Comparison of ENCODE assay signal across 9 cellular contexts in the genomic region with DNA sequence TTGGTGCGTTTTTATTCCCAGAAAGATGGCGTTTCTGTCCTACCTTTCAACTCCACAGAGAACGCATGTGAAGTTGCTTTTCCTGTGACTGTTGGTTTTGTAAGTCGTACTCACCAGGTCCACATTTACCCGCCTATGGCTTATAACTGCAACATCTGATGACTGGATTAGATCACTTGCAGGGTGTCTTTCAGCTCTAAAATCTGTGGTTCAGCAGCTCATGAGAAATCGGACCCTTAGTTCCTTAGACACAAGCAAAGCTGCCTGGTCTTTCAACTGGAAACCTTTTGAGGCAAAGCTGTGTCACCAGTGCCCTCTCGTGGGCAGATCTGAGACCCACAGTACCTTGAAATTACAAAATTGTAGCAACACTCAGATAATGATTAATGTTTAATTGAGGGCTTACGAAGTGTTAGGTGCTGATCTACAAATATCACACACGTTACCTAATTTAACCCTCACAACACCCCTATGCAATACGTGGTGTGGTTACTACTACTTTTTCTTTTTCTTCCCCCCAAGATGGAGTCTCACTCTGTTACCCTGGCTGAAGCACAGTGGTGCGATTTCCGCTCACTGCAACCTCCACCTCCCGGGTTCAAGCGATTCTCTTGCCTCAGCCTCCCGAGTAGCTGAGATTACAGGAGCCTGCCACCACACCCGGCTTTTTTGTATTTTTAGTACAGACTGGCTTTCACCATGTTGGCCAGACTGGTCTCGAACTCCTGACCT.
DNase-seq lines count a peak whose midpoint lies in the region; ATAC-seq and TF ChIP-seq lines count a peak whose summit lies in the region.
"Had no signal": no experiment of that assay in that cellular context is flagged by ENCODE, and none has a peak within 500 bp of the region (broad histone marks: within the 10 kb centered on the region; RNA-seq: fewer than 3 reads in every experiment).

No MANE protein-coding gene starts in this region.

- intact Hi-C loops in posterior cingulate gyrus (cut with DNase I) = loop anchor here (10.0 kb wide), 1 partner anchor 177 kb away; no protein-coding TSS in a partner anchor

- 0 out of 2 replicates have a peak, but pooled peaks cover 3% of the 10 kb centered on the region for H3F3A ChIP-seq in DOHH2 (ENCODE audit: control insufficient read depth, insufficient read depth)

- H3K79me2 ChIP-seq in DOHH2 (ENCODE audit: control insufficient read depth, low read length) = no peaks in the 10 kb centered on the region

- H3K9me3 ChIP-seq in DOHH2 (ENCODE audit: control insufficient read depth, insufficient read depth, low read length) (no peaks in the 10 kb centered on the region), upper lobe of left lung (no peaks in the 10 kb centered on the region)

- TF ChIP-seq CTCF in DOHH2 (IDR thresholded peaks at IDR 0.05; ENCODE audit: low read depth, low read length, poor library complexity, severe bottlenecking) (peak; percentile 84), foreskin fibroblast (IDR thresholded peaks at IDR 0.05; ENCODE audit: low read depth, low read length) (peak; percentile 75), upper lobe of left lung (IDR thresholded peaks at IDR 0.05) (peak; percentile 45 to 64 (median 58))

- no peaks in the 10 kb centered on the region for H4K20me1 ChIP-seq in DOHH2 (ENCODE audit: control insufficient read depth, insufficient read depth, low read depth, low read length)

- H3K27me3 ChIP-seq in DOHH2 (ENCODE audit: control insufficient read depth, low read length) (no peaks in the 10 kb centered on the region), upper lobe of left lung (no peaks in the 10 kb centered on the region)

- 53 to 61% methylated on average over 16 to 17 of the region's 17 CpGs for WGBS in upper lobe of left lung, 2 donors

- DNase-seq in SIG-M5 (lab: John Stamatoyannopoulos, UW) (peak; percentile 21), foreskin fibroblast (peak; percentile 42 to 82), posterior cingulate gyrus (peak in 7 of 10 donors; percentile 35 to 92 (median 51)), upper lobe of left lung (peak in 1 of 2 donors; percentile 65)
- peak; percentile 37 for DNase-seq in activated T-helper 9 cell treated with anti-CD3 and anti-CD28 coated beads, Interleukin-2, amount 50 U/mL, for 16 hours (ENCODE audit: low read depth)

- TF ChIP-seq POLR2A in upper lobe of left lung (IDR thresholded peaks at IDR 0.05) = no peak

- TF ChIP-seq EP300 in upper lobe of left lung (IDR thresholded peaks at IDR 0.05) = no peak

- no peaks in the 10 kb centered on the region for H3K9me2 ChIP-seq in DOHH2 (replicated peaks; ENCODE audit: control insufficient read depth, low read length)

- peak overlapping the region; percentile 9; the same call in 1 of the 2 replicates for H3K4me2 ChIP-seq in DOHH2 (ENCODE audit: low read length)

- H3K4me1 ChIP-seq in DOHH2 (ENCODE audit: control insufficient read depth, low read length) (peaks cover 21% of the 10 kb centered on the region), upper lobe of left lung (peaks cover 0 to 4% (median 0%) of the 10 kb centered on the region in 4 donors)

- H3K36me3 ChIP-seq in DOHH2 (ENCODE audit: control insufficient read depth, low read length) (no peaks in the 10 kb centered on the region), upper lobe of left lung (no peaks in the 10 kb centered on the region)

- H3K4me3 ChIP-seq in DOHH2 (ENCODE audit: low read length) = peak overlapping the region; percentile 5; the same call in 1 of the 2 replicates
- no peak overlapping the region for H3K4me3 ChIP-seq in foreskin fibroblast (ENCODE audit: low read depth in 1 of 2, low read length in 2 of 2)
- no peak overlapping the region for H3K4me3 ChIP-seq in upper lobe of left lung

- H3K27ac ChIP-seq in DOHH2 (ENCODE audit: low read depth, low read length) = no peak overlapping the region
- peak overlapping the region in 3 of 4 donors; percentile 17 to 57 (median 38) for H3K27ac ChIP-seq in upper lobe of left lung
- H3K27ac ChIP-seq: epithelial cell of prostate had no signal

- peak; percentile 59 for ATAC-seq in HG03439 (IDR thresholded peaks at IDR 0.05; ENCODE audit: unreplicated experiment)
- peak; percentile 68 to 85 for ATAC-seq in upper lobe of left lung (ENCODE audit: low FRiP score in 2 of 2)
- no peak for ATAC-seq in HG02840 (IDR thresholded peaks at IDR 0.05; ENCODE audit: low FRiP score, unreplicated experiment)
